13 cellular contexts compared by ENCODE assay signal in genomic region chr1:153609585-153609907, GRCh38. TPM values are rescaled to one million over a fixed set of nuclear protein-coding genes. Genes with fewer than 3 reads are reported as not detected.
DNase-seq lines count a peak whose midpoint lies in the region; ATAC-seq and TF ChIP-seq lines count a peak whose summit lies in the region.
"Had no signal": no experiment of that assay in that cellular context is flagged by ENCODE, and none has a peak within 500 bp of the region (broad histone marks: within the 10 kb centered on the region; RNA-seq: fewer than 3 reads in every experiment).

No MANE protein-coding gene starts in this region.

- no peak for TF ChIP-seq EP300 in upper lobe of left lung (IDR thresholded peaks at IDR 0.05)

- no peak overlapping the region for H3K4me3 Mint-ChIP-seq in activated naive CD8-positive, alpha-beta T cell treated with anti-CD3 and anti-CD28 coated beads, Interleukin-2, amount 10 ng/mL, durations not matched to agents 7 days and 5 days
- H3K4me3 Mint-ChIP-seq in activated naive CD8-positive, alpha-beta T cell treated with anti-CD3 and anti-CD28 coated beads, Interleukin-2, amount 50 U/mL, for 24 hours, result no peak overlapping the region
- H3K4me3 Mint-ChIP-seq in nephron, result peak overlapping the region; percentile 68 to 81 (median 81)

- WGBS in upper lobe of left lung, 2 donors, result 45 to 57% methylated on average over 6 of the region's 6 CpGs

- H3K36me3 ChIP-seq in upper lobe of left lung, result peaks cover 0 to 25% (median 11%) of the 10 kb centered on the region in 4 donors
- H3K36me3 ChIP-seq: neutrophil had no signal

- TF ChIP-seq CTCF in epithelial cell of esophagus (IDR thresholded peaks at IDR 0.05; ENCODE audit: insufficient read depth, low read depth, low read length, missing control alignments) (no peak), nephron (IDR thresholded peaks at IDR 0.05; ENCODE audit: unreplicated experiment in 3 of 3) (no peak), upper lobe of left lung (IDR thresholded peaks at IDR 0.05) (no peak)

- H3K27ac Mint-ChIP-seq in activated naive CD8-positive, alpha-beta T cell treated with anti-CD3 and anti-CD28 coated beads, Interleukin-2, amount 10 ng/mL, durations not matched to agents 7 days and 5 days, result peak overlapping the region; percentile 20
- no peak overlapping the region for H3K27ac Mint-ChIP-seq in activated naive CD8-positive, alpha-beta T cell treated with anti-CD3 and anti-CD28 coated beads, Interleukin-2, amount 50 U/mL, for 24 hours
- H3K27ac Mint-ChIP-seq in nephron, result peak overlapping the region; percentile 87 to 97 (median 92)

- H3K4me3 ChIP-seq in epithelial cell of esophagus (ENCODE audit: low read length), result peak overlapping the region; percentile 100
- peak overlapping the region in 2 of 4 donors; percentile 45 to 60 for H3K4me3 ChIP-seq in upper lobe of left lung

- POLR2A ChIA-PET in activated naive CD8-positive, alpha-beta T cell treated with anti-CD3 and anti-CD28 coated beads, Interleukin-2, amount 10 ng/mL, durations not matched to agents 7 days and 5 days (lab: Charles Lee), result no interaction called here

- no peaks in the 10 kb centered on the region for H3K4me1 Mint-ChIP-seq in activated naive CD8-positive, alpha-beta T cell treated with anti-CD3 and anti-CD28 coated beads, Interleukin-2, amount 10 ng/mL, durations not matched to agents 7 days and 5 days
- H3K4me1 Mint-ChIP-seq in activated naive CD8-positive, alpha-beta T cell treated with anti-CD3 and anti-CD28 coated beads, Interleukin-2, amount 50 U/mL, for 24 hours, result no peaks in the 10 kb centered on the region
- peaks cover 59% of the 10 kb centered on the region for H3K4me1 Mint-ChIP-seq in nephron

- no peak for DNase-seq in activated naive CD8-positive, alpha-beta T cell treated with anti-CD3 and anti-CD28 coated beads, Interleukin-2, amount 10 ng/mL, durations not matched to agents 7 days and 5 days
- no peak for DNase-seq in activated naive CD8-positive, alpha-beta T cell treated with anti-CD3 and anti-CD28 coated beads, Interleukin-2, amount 50 U/mL, for 24 hours
- DNase-seq in epithelial cell of esophagus (ENCODE audit: low read depth), result no peak
- no peak for DNase-seq in upper lobe of left lung
- no peak for DNase-seq in SHP77 treated with DMSO at 0.1 percent for 48 hours (lab: John Stamatoyannopoulos, UW)
- DNase-seq in DMS79 treated with DMSO at 0.1 percent for 48 hours (lab: John Stamatoyannopoulos, UW), result no peak
- DNase-seq: activated effector memory CD4-positive, alpha-beta T cell treated with Interleukin-2 at 50 U/mL for 16 hours had no signal

- TF ChIP-seq POLR2A in upper lobe of left lung (IDR thresholded peaks at IDR 0.05), result no peak

- H3K27me3 ChIP-seq in upper lobe of left lung, result no peaks in the 10 kb centered on the region

- H3K27me3 Mint-ChIP-seq in activated naive CD8-positive, alpha-beta T cell treated with anti-CD3 and anti-CD28 coated beads, Interleukin-2, amount 10 ng/mL, durations not matched to agents 7 days and 5 days, result peaks cover 4% of the 10 kb centered on the region
- no peaks in the 10 kb centered on the region for H3K27me3 Mint-ChIP-seq in activated naive CD8-positive, alpha-beta T cell treated with anti-CD3 and anti-CD28 coated beads, Interleukin-2, amount 50 U/mL, for 24 hours
- H3K27me3 Mint-ChIP-seq in nephron (ENCODE audit: low read depth), result no peaks in the 10 kb centered on the region

- H3K27ac ChIP-seq in upper lobe of left lung, result peak overlapping the region; percentile 86 to 99 (median 96)
- H3K27ac ChIP-seq: neutrophil had no signal

- H3K9me3 Mint-ChIP-seq in activated naive CD8-positive, alpha-beta T cell treated with anti-CD3 and anti-CD28 coated beads, Interleukin-2, amount 10 ng/mL, durations not matched to agents 7 days and 5 days, result no peaks in the 10 kb centered on the region
- no peaks in the 10 kb centered on the region for H3K9me3 Mint-ChIP-seq in activated naive CD8-positive, alpha-beta T cell treated with anti-CD3 and anti-CD28 coated beads, Interleukin-2, amount 50 U/mL, for 24 hours
- no peaks in the 10 kb centered on the region for H3K9me3 Mint-ChIP-seq in nephron

- no peaks in the 10 kb centered on the region for H3K36me3 Mint-ChIP-seq in activated naive CD8-positive, alpha-beta T cell treated with anti-CD3 and anti-CD28 coated beads, Interleukin-2, amount 10 ng/mL, durations not matched to agents 7 days and 5 days
- H3K36me3 Mint-ChIP-seq in activated naive CD8-positive, alpha-beta T cell treated with anti-CD3 and anti-CD28 coated beads, Interleukin-2, amount 50 U/mL, for 24 hours (ENCODE audit: low read depth), result no peaks in the 10 kb centered on the region
- peaks cover 7% of the 10 kb centered on the region for H3K36me3 Mint-ChIP-seq in nephron (ENCODE audit: low read depth)

- H3K4me1 ChIP-seq in upper lobe of left lung, result peaks cover 38 to 66% (median 56%) of the 10 kb centered on the region in 4 donors

- H3K9me3 ChIP-seq in upper lobe of left lung, result no peaks in the 10 kb centered on the region
- H3K9me3 ChIP-seq: neutrophil had no signal

- no peak for ATAC-seq in activated naive CD8-positive, alpha-beta T cell treated with anti-CD3 and anti-CD28 coated beads, Interleukin-2, amount 10 ng/mL, durations not matched to agents 7 days and 5 days (ENCODE audit: low read depth)
- ATAC-seq in activated naive CD8-positive, alpha-beta T cell treated with anti-CD3 and anti-CD28 coated beads, Interleukin-2, amount 50 U/mL, for 24 hours, result no peak
- no peak for ATAC-seq in upper lobe of left lung (ENCODE audit: low FRiP score in 2 of 2)
- no peak for ATAC-seq in HG03097 (IDR thresholded peaks at IDR 0.05; ENCODE audit: low FRiP score, unreplicated experiment)

RNA-seq across cellular contexts. Expression of gene S100A16, which starts 3.4 kb away (rescaled TPM):
- not detected for total RNA-seq in activated naive CD8-positive, alpha-beta T cell treated with anti-CD3 and anti-CD28 coated beads, Interleukin-2, amount 10 ng/mL, durations not matched to agents 7 days and 5 days
- total RNA-seq in upper lobe of left lung, result 100 to 1,000 TPM in 1 of 6 donors, 10 to 100 TPM in 5; 33.5 to 133 (median 55.7) TPM

RNA-seq across cellular contexts. Expression of gene S100A14, which starts 6.6 kb away (rescaled TPM):
- total RNA-seq in activated naive CD8-positive, alpha-beta T cell treated with anti-CD3 and anti-CD28 coated beads, Interleukin-2, amount 10 ng/mL, durations not matched to agents 7 days and 5 days, result not detected
- 100 to 1,000 TPM in 4 of 6 donors, 10 to 100 TPM in 2; 76.5 to 239 (median 133) TPM for total RNA-seq in upper lobe of left lung
- total RNA-seq: A673, fibroblast of villous mesenchyme, M059J had no signal

RNA-seq across cellular contexts. Expression of gene S100A13, which starts 17.8 kb away (rescaled TPM):
- 1 to 10 TPM; 4.8 to 5.3 TPM for total RNA-seq in activated naive CD8-positive, alpha-beta T cell treated with anti-CD3 and anti-CD28 coated beads, Interleukin-2, amount 10 ng/mL, durations not matched to agents 7 days and 5 days
- 100 to 1,000 TPM in 2 of 6 donors, 10 to 100 TPM in 4; 72.8 to 132 (median 86.3) TPM for total RNA-seq in upper lobe of left lung

RNA-seq across cellular contexts. Expression of gene S100A1, which starts 18.7 kb away (rescaled TPM):
- not detected for total RNA-seq in activated naive CD8-positive, alpha-beta T cell treated with anti-CD3 and anti-CD28 coated beads, Interleukin-2, amount 10 ng/mL, durations not matched to agents 7 days and 5 days
- total RNA-seq in upper lobe of left lung, result 1 to 10 TPM in 1 of 6 donors, not detected in 5; 1.1 TPM
- total RNA-seq: A673, fibroblast of villous mesenchyme, M059J had no signal

RNA-seq across cellular contexts. Expression of gene CHTOP, which starts 24.3 kb away (rescaled TPM):
- total RNA-seq in activated naive CD8-positive, alpha-beta T cell treated with anti-CD3 and anti-CD28 coated beads, Interleukin-2, amount 10 ng/mL, durations not matched to agents 7 days and 5 days, result 100 to 1,000 TPM in 1 of 2 experiments, 10 to 100 TPM in 1; 98.1 to 105 TPM
- 10 to 100 TPM; 51.3 to 89.1 (median 59.2) TPM for total RNA-seq in upper lobe of left lung

Comparison
In these comparisons a context has a peak if more than half of its experiments do, and no peak if none do; other contexts are left out.
1. H3K4me3 Mint-ChIP-seq: peak in nephron (3 of 3); none in activated naive CD8-positive, alpha-beta T cell treated with anti-CD3 and anti-CD28 coated beads, Interleukin-2, amount 10 ng/mL, durations not matched to agents 7 days and 5 days (single experiment) and activated naive CD8-positive, alpha-beta T cell treated with anti-CD3 and anti-CD28 coated beads, Interleukin-2, amount 50 U/mL, for 24 hours (single experiment).
2. RNA of gene S100A16, which starts 3.4 kb away (total RNA-seq): 33.5 to 133 TPM in upper lobe of left lung; not detected in activated naive CD8-positive, alpha-beta T cell treated with anti-CD3 and anti-CD28 coated beads, Interleukin-2, amount 10 ng/mL, durations not matched to agents 7 days and 5 days; every median in the first group is over 10 times any median in the second.
3. RNA of gene S100A14, which starts 6.6 kb away (total RNA-seq): 76.5 to 239 TPM in upper lobe of left lung; not detected in activated naive CD8-positive, alpha-beta T cell treated with anti-CD3 and anti-CD28 coated beads, Interleukin-2, amount 10 ng/mL, durations not matched to agents 7 days and 5 days; every median in the first group is over 10 times any median in the second.
4. RNA of gene S100A13, which starts 17.8 kb away (total RNA-seq): 72.8 to 132 TPM in upper lobe of left lung; 4.8 to 5.3 TPM in activated naive CD8-positive, alpha-beta T cell treated with anti-CD3 and anti-CD28 coated beads, Interleukin-2, amount 10 ng/mL, durations not matched to agents 7 days and 5 days; every median in the first group is over 10 times any median in the second.